ENCODE assay signal across 22 cellular contexts in the genomic region with DNA sequence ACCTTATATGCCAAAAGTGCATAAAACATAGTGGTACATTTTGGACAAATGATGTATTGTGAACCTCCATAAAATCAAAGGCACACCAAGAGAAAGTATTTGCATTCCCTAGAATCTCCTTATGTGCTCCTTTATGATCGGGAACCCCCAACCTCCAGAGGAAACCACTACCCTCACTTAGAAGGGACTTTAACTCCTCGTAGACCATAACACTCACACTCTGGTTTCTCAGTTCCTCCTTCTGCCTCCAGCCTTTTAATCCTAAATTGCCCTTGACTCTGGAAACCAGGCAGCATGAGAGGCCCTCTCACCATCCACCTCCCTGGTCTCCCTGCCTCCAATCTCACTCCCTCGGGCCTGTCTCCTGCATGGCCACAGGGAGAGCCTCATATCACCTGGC. TPM values are rescaled to one million over a fixed set of nuclear protein-coding genes. Genes with fewer than 3 reads are reported as not detected.
DNase-seq lines count a peak whose midpoint lies in the region; ATAC-seq and TF ChIP-seq lines count a peak whose summit lies in the region.
"Had no signal": no experiment of that assay in that cellular context is flagged by ENCODE, and none has a peak within 500 bp of the region (broad histone marks: within the 10 kb centered on the region; RNA-seq: fewer than 3 reads in every experiment).

No MANE protein-coding gene starts in this region.

- H3K79me2 ChIP-seq in OCI-LY7 (ENCODE audit: insufficient read depth, low read depth, low read length) = no peaks in the 10 kb centered on the region

- no peaks in the 10 kb centered on the region for H3K9me2 ChIP-seq in OCI-LY7 (ENCODE audit: insufficient read depth, low read length)

- peak; percentile 35 for DNase-seq in SIG-M5 treated with dmso at 0.1 percent for 504 hours (lab: John Stamatoyannopoulos, UW; ENCODE audit: unreplicated experiment)
- no peak for DNase-seq in SIG-M5 (lab: John Stamatoyannopoulos, UW)
- peak; percentile 15 for DNase-seq in KBM-7
- peak; percentile 14 for DNase-seq in OCI-LY7 (ENCODE audit: low spot score)
- no peak for DNase-seq in NCI-H1105 treated with DMSO at 0.1 percent for 48 hours (lab: John Stamatoyannopoulos, UW)
- DNase-seq in iPS-NIHi11 (ENCODE audit: low spot score) = no peak
- DNase-seq in NCI-H2107 (lab: John Stamatoyannopoulos, UW) = no peak
- DNase-seq: 8988T; Calu3; CD4-positive, alpha-beta memory T cell; GF-D8; KG1; NCI-H1092 treated with DMSO at 0.1 percent for 48 hours; NCI-H2081 treated with DMSO at 0.1 percent for 48 hours; PC-9; SW 1271; T-helper 2 cell had no signal

- CTCF ChIA-PET in OCI-LY7 (lab: Charles Lee; ENCODE audit: unreplicated experiment) = no interaction called here

- H3K4me3 ChIP-seq in OCI-LY7 (ENCODE audit: low read depth, low read length, poor library complexity, severe bottlenecking) = no peak overlapping the region
- H3K4me3 ChIP-seq: PC-9 had no signal

- BruUV-seq in OCI-LY7 (replicated peaks; lab: Mats Ljungman, UMichigan) = no TSS peak

- TF ChIP-seq CTCF in OCI-LY7 (conservative IDR thresholded peaks at IDR 0.05; ENCODE audit: low read length) = no peak

- H3K4me2 ChIP-seq in OCI-LY7 (ENCODE audit: low read length) = 0 out of 2 replicates have a peak overlapping the region, but pooled peaks have one; percentile 7
- H3K4me2 ChIP-seq: PC-9 had no signal

- in situ Hi-C loops in KBM-7 (cut with MboI; ENCODE audit: low pct_unique_long_range_greater_than_20kb, low sequenced_read_pairs) = no loop called here

- H3K27ac ChIP-seq in OCI-LY7 (ENCODE audit: low read depth, low read length, poor library complexity, severe bottlenecking) = no peak overlapping the region
- H3K27ac ChIP-seq: PC-9, RWPE1 had no signal

- no peaks in the 10 kb centered on the region for H4K20me1 ChIP-seq in OCI-LY7 (ENCODE audit: insufficient read depth, low read length)

- intact Hi-C loops in OCI-LY7 (cut with micrococcal nuclease; ENCODE audit: unreplicated experiment) = no loop called here

- ATAC-seq in GM21423 (IDR thresholded peaks at IDR 0.05; ENCODE audit: unreplicated experiment) = no peak
- ATAC-seq: HepG2 had no signal

- H3K4me1 ChIP-seq in OCI-LY7 (ENCODE audit: insufficient read depth, low read length, poor library complexity, severe bottlenecking) = peaks cover 14% of the 10 kb centered on the region

- POLR2A ChIA-PET in OCI-LY7 (lab: Charles Lee) = no interaction called here

- H3K36me3 ChIP-seq in OCI-LY7 (ENCODE audit: insufficient read depth, low read length) = no peaks in the 10 kb centered on the region

- no peaks in the 10 kb centered on the region for H3K9me3 ChIP-seq in OCI-LY7 (ENCODE audit: low read length)

- no peak overlapping the region for H2AFZ ChIP-seq in OCI-LY7 (ENCODE audit: low read length)
- H2AFZ ChIP-seq: PC-9 had no signal

RNA-seq across cellular contexts. Expression of gene KCNN4, which starts 9.8 kb away (rescaled TPM):
- 31.3 and 39.7 TPM in 2 replicates for total RNA-seq in OCI-LY7 (2014; rRNA removed; shearing (Covaris generic))
- 39.3 and 40.0 TPM in 2 replicates for total RNA-seq in OCI-LY7 (2022)

RNA-seq across cellular contexts. Expression of gene LYPD5, which starts 11.7 kb away (rescaled TPM):
- not detected in 2 replicates for total RNA-seq in OCI-LY7 (2014; rRNA removed; shearing (Covaris generic))
- total RNA-seq in OCI-LY7 (2022) = not detected in 2 replicates
- total RNA-seq: B cell, HepG2, SK-MEL-5 had no signal

RNA-seq across cellular contexts. Expression of gene SMG9, which starts 35.8 kb away (rescaled TPM):
- total RNA-seq in OCI-LY7 (2014; rRNA removed; shearing (Covaris generic)) = 49.1 and 65.6 TPM in 2 replicates
- total RNA-seq in OCI-LY7 (2022) = 75.5 and 83.1 TPM in 2 replicates

RNA-seq across cellular contexts. Expression of gene ZNF283, which starts 36.5 kb away (rescaled TPM):
- total RNA-seq in OCI-LY7 (2014; rRNA removed; shearing (Covaris generic)) = 4.3 and 4.8 TPM in 2 replicates
- total RNA-seq in OCI-LY7 (2022) = 1.9 and 2.8 TPM in 2 replicates

Comparison
In these comparisons a context has a peak if more than half of its experiments do, and no peak if none do; other contexts are left out.
1. DNase-seq: peak in SIG-M5 treated with dmso at 0.1 percent for 504 hours (single experiment), KBM-7 (single experiment) and OCI-LY7 (single experiment); none in SIG-M5 (single experiment), NCI-H1105 treated with DMSO at 0.1 percent for 48 hours (single experiment), iPS-NIHi11 (single experiment) and NCI-H2107 (single experiment).